ENCODE assay signal across 13 cellular contexts in the genomic region with DNA sequence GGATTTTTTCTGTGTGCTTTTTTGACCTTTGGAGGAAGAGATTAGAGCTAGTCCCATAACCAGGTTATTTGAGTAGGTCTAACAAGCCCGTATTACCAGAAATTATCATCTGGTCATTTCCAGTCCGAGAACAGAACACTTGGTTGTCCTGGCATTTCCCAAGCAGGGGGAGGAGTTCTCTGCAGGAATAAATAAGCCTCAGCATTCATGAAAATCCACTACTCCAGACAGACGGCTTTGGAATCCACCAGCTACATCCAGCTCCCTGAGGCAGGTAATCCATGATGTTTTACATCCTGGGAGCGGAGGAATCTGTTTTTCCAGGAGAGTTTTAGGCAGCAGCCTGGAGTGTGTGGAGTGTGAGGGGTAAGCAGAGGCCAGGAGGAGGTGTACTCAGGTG. TPM values are rescaled to one million over a fixed set of nuclear protein-coding genes. Genes with fewer than 3 reads are reported as not detected.
DNase-seq lines count a peak whose midpoint lies in the region; ATAC-seq and TF ChIP-seq lines count a peak whose summit lies in the region.
"Had no signal": no experiment of that assay in that cellular context is flagged by ENCODE, and none has a peak within 500 bp of the region (broad histone marks: within the 10 kb centered on the region; RNA-seq: fewer than 3 reads in every experiment).

A gene (plus strand): TSS at position 218 of the 400 bp plus-strand sequence. CDS start 2,051 bp downstream, outside the sequence.

- ATAC-seq in left cardiac atrium (peak; percentile 55 to 70), natural killer cell (no peak)
- ATAC-seq in natural killer cell treated with Interleukin-12 subunit alpha and Interleukin-12 subunit beta and Interleukin-15 and Interleukin-18, amount 100 ng/mL, for 72 hours = no peak

- intact Hi-C loops in left cardiac atrium (cut with DNase I) (no loop called here), uterus (cut with DNase I; ENCODE audit: low total_unique reads) (no loop called here), natural killer cell (cut with micrococcal nuclease) (no loop called here)

- no peaks in the 10 kb centered on the region for H3K4me1 ChIP-seq in uterus

- TF ChIP-seq POLR2A in uterus (IDR thresholded peaks at IDR 0.05) = no peak

- H3K36me3 Mint-ChIP-seq in osteocyte (ENCODE audit: unreplicated experiment) (no peaks in the 10 kb centered on the region), natural killer cell (no peaks in the 10 kb centered on the region)
- H3K36me3 Mint-ChIP-seq in natural killer cell treated with Interleukin-12 subunit alpha and Interleukin-12 subunit beta and Interleukin-15 and Interleukin-18, amount 100 ng/mL, for 72 hours = no peaks in the 10 kb centered on the region

- H3K36me3 ChIP-seq in uterus = no peaks in the 10 kb centered on the region

- H3K27me3 ChIP-seq in uterus = no peaks in the 10 kb centered on the region

- H3K4me1 Mint-ChIP-seq in osteocyte (ENCODE audit: unreplicated experiment) (peaks cover 13% of the 10 kb centered on the region), natural killer cell (no peaks in the 10 kb centered on the region)
- H3K4me1 Mint-ChIP-seq in natural killer cell treated with Interleukin-12 subunit alpha and Interleukin-12 subunit beta and Interleukin-15 and Interleukin-18, amount 100 ng/mL, for 72 hours (ENCODE audit: low read depth in 2 of 2) = no peaks in the 10 kb centered on the region

- H3K9me3 ChIP-seq in uterus = no peaks in the 10 kb centered on the region

- peak within 1 kb of the TSS; percentile 52 to 67 for H3K27ac ChIP-seq in uterus

- H3K4me3 Mint-ChIP-seq in osteocyte (ENCODE audit: unreplicated experiment) (no peak within 1 kb of the TSS), natural killer cell (no peak within 1 kb of the TSS)
- no peak within 1 kb of the TSS for H3K4me3 Mint-ChIP-seq in natural killer cell treated with Interleukin-12 subunit alpha and Interleukin-12 subunit beta and Interleukin-15 and Interleukin-18, amount 100 ng/mL, for 72 hours

- peak within 1 kb of the TSS in 1 of 2 donors; percentile 15 for H3K4me3 ChIP-seq in uterus

- H3K27me3 Mint-ChIP-seq in osteocyte (ENCODE audit: unreplicated experiment) (no peaks in the 10 kb centered on the region), natural killer cell (ENCODE audit: low read depth in 2 of 2) (no peaks in the 10 kb centered on the region)
- H3K27me3 Mint-ChIP-seq in natural killer cell treated with Interleukin-12 subunit alpha and Interleukin-12 subunit beta and Interleukin-15 and Interleukin-18, amount 100 ng/mL, for 72 hours = peaks cover 0 to 6% of the 10 kb centered on the region in 2 donors

- H3K9me3 Mint-ChIP-seq in osteocyte (ENCODE audit: unreplicated experiment) (peaks cover 11% of the 10 kb centered on the region), natural killer cell (peaks cover 3% of the 10 kb centered on the region in 2 donors)
- H3K9me3 Mint-ChIP-seq in natural killer cell treated with Interleukin-12 subunit alpha and Interleukin-12 subunit beta and Interleukin-15 and Interleukin-18, amount 100 ng/mL, for 72 hours = no peaks in the 10 kb centered on the region

- DNase-seq in astrocyte of the hippocampus (ENCODE audit: low read depth, low spot score) (peak; percentile 55), left cardiac atrium (no peak), osteocyte (ENCODE audit: extremely low spot score, unreplicated experiment) (no peak), uterus (no peak), natural killer cell (no peak)
- DNase-seq in activated CD4-positive, alpha-beta T cell treated with anti-CD3 and anti-CD28 coated beads for 1 hour = no peak
- no peak for DNase-seq in natural killer cell treated with Interleukin-12 subunit alpha and Interleukin-12 subunit beta and Interleukin-15 and Interleukin-18, amount 100 ng/mL, for 72 hours (ENCODE audit: low spot score)
- DNase-seq: activated CD8-positive, alpha-beta memory T cell treated with anti-CD3 and anti-CD28 coated beads, Interleukin-2, amount 50 U/mL, for 48 hours; NCI-H1417 treated with DMSO at 0.1 percent for 48 hours; NK-92 treated with Interleukin-12 subunit alpha and Interleukin-12 subunit beta, amount 100 ng/mL, for 24 hours; stimulated activated naive CD4-positive, alpha-beta T cell had no signal

- H3K27ac Mint-ChIP-seq in osteocyte (ENCODE audit: unreplicated experiment) = peak within 1 kb of the TSS; percentile 38
- no peak within 1 kb of the TSS for H3K27ac Mint-ChIP-seq in natural killer cell
- H3K27ac Mint-ChIP-seq in natural killer cell treated with Interleukin-12 subunit alpha and Interleukin-12 subunit beta and Interleukin-15 and Interleukin-18, amount 100 ng/mL, for 72 hours = no peak within 1 kb of the TSS

- no peak for TF ChIP-seq CTCF in osteocyte (IDR thresholded peaks at IDR 0.05)
- no peak for TF ChIP-seq CTCF in uterus (IDR thresholded peaks at IDR 0.05)
- TF ChIP-seq CTCF in natural killer cell (IDR thresholded peaks at IDR 0.05) = no peak

RNA-seq across cellular contexts. Expression of the gene that starts here (rescaled TPM):
- total RNA-seq in left cardiac atrium (100 to 1,000 TPM; 232 to 284 TPM), osteocyte (1.2 and 1.6 TPM in 2 replicates), uterus (100 to 1,000 TPM in 1 of 4 donors, 10 to 100 TPM in 1, 1 to 10 TPM in 2; 1.7 to 109 (median 17.6) TPM), natural killer cell (not detected)
- not detected for total RNA-seq in natural killer cell treated with Interleukin-12 subunit alpha and Interleukin-12 subunit beta and Interleukin-15 and Interleukin-18, amount 100 ng/mL, for 72 hours
- total RNA-seq: frontal cortex, mononuclear cell had no signal

Comparison
In these comparisons a context has a peak if more than half of its experiments do, and no peak if none do; other contexts are left out.
1. ATAC-seq: peak in left cardiac atrium (2 of 2); none in natural killer cell (0 of 3) and natural killer cell treated with Interleukin-12 subunit alpha and Interleukin-12 subunit beta and Interleukin-15 and Interleukin-18, amount 100 ng/mL, for 72 hours (0 of 2).